31 cellular contexts compared by ENCODE assay signal in genomic region chr6:101202975-101203374, GRCh38.
"Had no signal": no experiment of that assay in that cellular context is flagged by ENCODE, and none has a peak within 500 bp of the region (broad histone marks: within the 10 kb centered on the region; RNA-seq: fewer than 3 reads in every experiment).

No MANE protein-coding gene starts in this region.

- DNase-seq: activated B cell treated with CpG ODN at 0.5 μM for 24 hours; activated CD4-positive, alpha-beta T cell treated with anti-CD3 and anti-CD28 coated beads for 48 hours; activated CD4-positive, alpha-beta T cell treated with anti-CD3 and anti-CD28 coated beads, Interleukin-2, amount 50 U/mL, for 1 hour; activated CD4-positive, alpha-beta T cell treated with anti-CD3 and anti-CD28 coated beads, Interleukin-2, amount 50 U/mL, for 48 hours; activated CD8-positive, alpha-beta memory T cell treated with anti-CD3 and anti-CD28 coated beads for 24 hours; activated CD8-positive, alpha-beta T cell treated with anti-CD3 and anti-CD28 coated beads for 36 hours; activated effector memory CD4-positive, alpha-beta T cell treated with Interleukin-2 at 50 U/mL for 16 hours; activated gamma-delta T cell treated with Interleukin-2 at 50 U/mL for 16 hours; activated naive CD4-positive, alpha-beta T cell treated with anti-CD3 and anti-CD28 coated beads, Interleukin-2, amount 50 U/mL, for 16 hours; activated naive CD4-positive, alpha-beta T cell treated with Interleukin-2 at 50 U/mL for 16 hours; activated T-cell treated with anti-CD3 and anti-CD28 coated beads, Interleukin-2, amount 50 U/mL, for 4 hours; amniotic stem cell; anterior cingulate cortex; brain microvascular endothelial cell; caudate nucleus; cortex of kidney; dermis blood vessel endothelial cell; effector CD4-positive, alpha-beta T cell; effector memory CD8-positive, alpha-beta T cell; esophagus squamous epithelium; head of caudate nucleus; T-helper 1 cell; T-helper 17 cell; T1000; WERI-Rb-1 had no signal

- H3K4me3 ChIP-seq: esophagus squamous epithelium had no signal

- H3K36me3 ChIP-seq: brain microvascular endothelial cell, esophagus squamous epithelium, WERI-Rb-1 had no signal

- H3K4me1 ChIP-seq: esophagus squamous epithelium had no signal

- H3K27me3 ChIP-seq: brain microvascular endothelial cell, esophagus squamous epithelium had no signal

- H3K27ac ChIP-seq: brain microvascular endothelial cell, epithelial cell of prostate, esophagus squamous epithelium, WERI-Rb-1 had no signal

- ATAC-seq: activated CD4-positive, CD25-positive, alpha-beta regulatory T cell treated with anti-CD3 and anti-CD28 coated beads, Interleukin-2, amount 50 U/mL, for 24 hours; activated CD8-positive, alpha-beta T cell treated with anti-CD3 and anti-CD28 coated beads for 36 hours; activated T-cell treated with anti-CD3 and anti-CD28 coated beads, Interleukin-2, amount 50 U/mL, for 4 hours; activated T-helper 17 cell treated with anti-CD3 and anti-CD28 coated beads, Interleukin-2, amount 50 U/mL, for 72 hours; effector memory CD8-positive, alpha-beta T cell; T-helper 17 cell had no signal

- FAIRE-seq: astrocyte, colon, frontal cortex had no signal

- H3K9me3 ChIP-seq: esophagus squamous epithelium had no signal
